ENCODE assay signal across 24 cellular contexts in genomic region chr19:1497578-1498235, GRCh38. TPM values are rescaled to one million over a fixed set of nuclear protein-coding genes. Genes with fewer than 3 reads are reported as not detected.
"Had no signal": no experiment of that assay in that cellular context is flagged by ENCODE, and none has a peak within 500 bp of the region (broad histone marks: within the 10 kb centered on the region; RNA-seq: fewer than 3 reads in every experiment).

No MANE protein-coding gene starts in this region.

- DNase-seq: cortex of kidney; dorsolateral prefrontal cortex; effector CD8-positive, alpha-beta T cell; foreskin melanocyte; heart left ventricle; hypothalamus; kidney glomerular epithelial cell; naive thymus-derived CD4-positive, alpha-beta T cell; nephron progenitor cell; sigmoid colon; stimulated activated CD4-positive, alpha-beta T cell treated with anti-CD3 and anti-CD28 coated beads, Interleukin-2, amount 100 ng/mL, for 24 hours; stimulated activated CD4-positive, alpha-beta T cell treated with anti-CD3 and anti-CD28 coated beads, Interleukin-4, amount 100 ng/mL, for 4 hours; stimulated activated naive B cell treated with anti-CD40 and anti-IgM and Interleukin-4, amounts not matched to agents 10 μg/mL and 1 μg/mL and 100 μg/mL, for 72 hours; stimulated activated naive CD8-positive, alpha-beta T cell treated with anti-CD3 and anti-CD28 coated beads, Interleukin-15, amount 100 ng/mL, for 72 hours had no signal

- H3K9me3 ChIP-seq: heart left ventricle, sigmoid colon, testis, tibial nerve had no signal

- FAIRE-seq: islet of Langerhans had no signal

- H3K27ac ChIP-seq: dorsolateral prefrontal cortex, heart left ventricle, sigmoid colon, skin epidermis, testis, tibial nerve had no signal

- H3K36me3 Mint-ChIP-seq: naive thymus-derived CD4-positive, alpha-beta T cell; stimulated activated naive B cell treated with anti-CD40 and anti-IgM and Interleukin-4, amounts not matched to agents 10 μg/mL and 1 μg/mL and 100 μg/mL, for 72 hours had no signal

- H3K27ac Mint-ChIP-seq: naive thymus-derived CD4-positive, alpha-beta T cell; nephron progenitor cell; stimulated activated naive B cell treated with anti-CD40 and anti-IgM and Interleukin-4, amounts not matched to agents 10 μg/mL and 1 μg/mL and 100 μg/mL, for 72 hours; stimulated activated naive CD8-positive, alpha-beta T cell treated with anti-CD3 and anti-CD28 coated beads, Interleukin-15, amount 100 ng/mL, for 72 hours had no signal

- ATAC-seq: naive thymus-derived CD4-positive, alpha-beta T cell; stimulated activated naive B cell treated with anti-CD40 and anti-IgM and Interleukin-4, amounts not matched to agents 10 μg/mL and 1 μg/mL and 100 μg/mL, for 72 hours; stimulated activated naive CD8-positive, alpha-beta T cell treated with anti-CD3 and anti-CD28 coated beads, Interleukin-15, amount 100 ng/mL, for 72 hours had no signal

- H3K9me3 Mint-ChIP-seq: stimulated activated naive B cell treated with anti-CD40 and anti-IgM and Interleukin-4, amounts not matched to agents 10 μg/mL and 1 μg/mL and 100 μg/mL, for 72 hours; stimulated activated naive CD8-positive, alpha-beta T cell treated with anti-CD3 and anti-CD28 coated beads, Interleukin-15, amount 100 ng/mL, for 72 hours had no signal

- H3K4me3 Mint-ChIP-seq: naive thymus-derived CD4-positive, alpha-beta T cell; nephron progenitor cell; stimulated activated naive B cell treated with anti-CD40 and anti-IgM and Interleukin-4, amounts not matched to agents 10 μg/mL and 1 μg/mL and 100 μg/mL, for 72 hours; stimulated activated naive CD8-positive, alpha-beta T cell treated with anti-CD3 and anti-CD28 coated beads, Interleukin-15, amount 100 ng/mL, for 72 hours had no signal

- H3K36me3 ChIP-seq: heart left ventricle, sigmoid colon, tibial nerve had no signal

- H3K27me3 ChIP-seq: testis had no signal

- H3K4me3 ChIP-seq: dorsolateral prefrontal cortex, heart left ventricle, sigmoid colon, skin epidermis, testis, tibial nerve had no signal

RNA-seq across cellular contexts. Expression of gene ADAMTSL5, which starts 15.1 kb away (rescaled TPM):
- total RNA-seq: lung microvascular endothelial cell had no signal

RNA-seq across cellular contexts. Expression of gene PLK5, which starts 26.2 kb away (rescaled TPM):
- total RNA-seq: liver; lung microvascular endothelial cell; mesenteric fat pad; mononuclear cell; naive thymus-derived CD4-positive, alpha-beta T cell; pulmonary artery endothelial cell; subcutaneous adipose tissue had no signal
- polyA plus RNA-seq: naive thymus-derived CD4-positive, alpha-beta T cell had no signal
